7 cellular contexts compared by ENCODE assay signal in the genomic region with DNA sequence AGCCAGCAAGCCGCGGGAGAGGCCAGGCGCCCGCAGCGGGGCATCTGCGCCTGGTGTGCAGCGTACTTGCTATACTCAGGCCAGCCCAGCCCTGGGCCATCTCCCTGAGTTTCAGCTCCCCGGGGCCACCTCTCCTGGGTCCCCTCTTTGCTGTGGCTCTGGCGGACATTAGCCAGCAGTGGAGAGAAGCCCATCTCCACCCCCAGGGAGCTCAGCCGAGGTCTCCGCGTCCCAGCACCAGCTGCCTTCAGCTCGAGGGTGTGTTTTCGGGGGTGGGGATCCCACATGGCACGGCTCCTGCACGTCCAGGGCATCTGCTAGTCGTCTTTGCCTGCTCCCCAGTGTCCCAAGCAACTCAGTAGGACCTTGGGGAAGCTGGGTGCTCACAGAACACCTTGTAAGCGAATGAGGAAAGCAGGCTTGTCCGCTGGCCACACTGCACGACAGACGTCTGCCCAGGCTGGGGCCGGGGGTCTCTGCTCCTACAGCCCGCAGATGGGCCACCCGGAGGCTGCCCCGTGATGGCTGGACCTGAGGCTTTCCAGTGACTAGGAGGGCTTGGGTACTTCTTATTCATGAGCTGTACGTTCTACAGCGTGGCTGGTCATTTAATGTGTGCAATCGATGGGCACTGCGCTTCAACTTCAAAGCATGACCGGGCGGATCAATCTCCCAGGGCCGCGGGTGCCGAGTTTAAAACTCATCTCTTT.
"Had no signal": no experiment of that assay in that cellular context is flagged by ENCODE, and none has a peak within 500 bp of the region (broad histone marks: within the 10 kb centered on the region; RNA-seq: fewer than 3 reads in every experiment).

No MANE protein-coding gene starts in this region.

- H3K27ac Mint-ChIP-seq: HFFc6 had no signal

- H3K9me3 ChIP-seq: HAP-1 had no signal

- H2AFZ ChIP-seq: GM23248 had no signal

- H3K4me3 ChIP-seq: GM23248, HAP-1 had no signal

- H3K4me2 ChIP-seq: KMS-11 had no signal

- DNase-seq: GM23248, HFFc6, IMR-90, KBM-7 had no signal

- FAIRE-seq: HTR-8/SVneo had no signal

- H3K9ac ChIP-seq: GM23248, KMS-11 had no signal

- H3K4me1 ChIP-seq: HAP-1 had no signal

- H3K27ac ChIP-seq: GM23248, KMS-11 had no signal

- H3K36me3 ChIP-seq: HAP-1 had no signal
